Comparison of ENCODE assay signal across 36 cellular contexts in the genomic region with DNA sequence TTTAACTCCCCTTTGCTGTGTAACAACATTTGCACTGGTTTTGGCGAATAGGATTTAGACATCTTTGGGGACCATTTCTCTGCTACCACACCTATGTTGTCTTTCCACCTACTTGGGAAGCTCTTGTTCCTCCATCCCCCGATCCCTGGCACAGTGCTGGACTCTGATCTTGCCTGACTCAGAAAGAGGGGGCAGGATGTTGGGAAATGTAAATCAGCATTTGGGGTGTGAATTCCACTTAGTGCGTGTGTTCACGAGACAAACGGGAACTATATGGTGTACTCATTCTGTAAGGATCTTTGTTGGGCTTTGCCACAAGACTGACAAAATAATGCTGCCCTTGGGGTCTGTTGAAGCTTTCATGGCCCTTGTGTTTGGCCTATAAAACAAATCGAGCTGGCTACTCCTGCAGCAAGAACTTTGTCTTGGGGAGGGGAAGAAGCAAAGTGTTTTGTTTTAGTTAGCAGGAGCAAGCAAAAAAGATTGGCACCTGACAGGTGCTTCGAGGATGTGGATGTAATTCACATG. TPM values are rescaled to one million over a fixed set of nuclear protein-coding genes. Genes with fewer than 3 reads are reported as not detected.
"Had no signal": no experiment of that assay in that cellular context is flagged by ENCODE, and none has a peak within 500 bp of the region (broad histone marks: within the 10 kb centered on the region; RNA-seq: fewer than 3 reads in every experiment).

No MANE protein-coding gene starts in this region.

- H3K4me3 Mint-ChIP-seq: activated B cell treated with CpG ODN at 0.5 μM for 24 hours; activated T-helper 1 cell treated with anti-CD3 and anti-CD28 coated beads, Interleukin-12 subunit alpha, Interleukin-12 subunit beta, Interleukin-2, Interleukin-4 antibody, amounts not matched to agents 30 ng/mL and 10 ng/mL and 1 ng/mL, durations not matched to agents 14 hours and 24 hours and 36 hours; endodermal cell; natural killer cell treated with Interleukin-12 subunit alpha and Interleukin-12 subunit beta and Interleukin-15 and Interleukin-18, amount 100 ng/mL, for 72 hours; stimulated activated naive CD8-positive, alpha-beta T cell treated with anti-CD3 and anti-CD28 coated beads, Interleukin-15, amount 100 ng/mL, for 72 hours; T-cell; T-helper 2 cell treated with Interferon-gamma antibody and Interleukin-4, amounts not matched to agents 5 μg/mL and 100 μg/mL, for 36 hours had no signal

- H3K27me3 ChIP-seq: brain microvascular endothelial cell, esophagus squamous epithelium, gastrocnemius medialis, thyroid gland had no signal

- H3K9me3 Mint-ChIP-seq: activated B cell treated with CpG ODN at 0.5 μM for 24 hours; activated T-helper 1 cell treated with anti-CD3 and anti-CD28 coated beads, Interleukin-12 subunit alpha, Interleukin-12 subunit beta, Interleukin-2, Interleukin-4 antibody, amounts not matched to agents 30 ng/mL and 10 ng/mL and 1 ng/mL, durations not matched to agents 14 hours and 24 hours and 36 hours; endodermal cell; natural killer cell treated with Interleukin-12 subunit alpha and Interleukin-12 subunit beta and Interleukin-15 and Interleukin-18, amount 100 ng/mL, for 72 hours; stimulated activated naive CD8-positive, alpha-beta T cell treated with anti-CD3 and anti-CD28 coated beads, Interleukin-15, amount 100 ng/mL, for 72 hours; T-cell; T-helper 2 cell treated with Interferon-gamma antibody and Interleukin-4, amounts not matched to agents 5 μg/mL and 100 μg/mL, for 36 hours had no signal

- H3K27ac Mint-ChIP-seq: activated B cell treated with CpG ODN at 0.5 μM for 24 hours; activated T-helper 1 cell treated with anti-CD3 and anti-CD28 coated beads, Interleukin-12 subunit alpha, Interleukin-12 subunit beta, Interleukin-2, Interleukin-4 antibody, amounts not matched to agents 30 ng/mL and 10 ng/mL and 1 ng/mL, durations not matched to agents 14 hours and 24 hours and 36 hours; endodermal cell; natural killer cell treated with Interleukin-12 subunit alpha and Interleukin-12 subunit beta and Interleukin-15 and Interleukin-18, amount 100 ng/mL, for 72 hours; progenitor cell of endocrine pancreas; stimulated activated naive CD8-positive, alpha-beta T cell treated with anti-CD3 and anti-CD28 coated beads, Interleukin-15, amount 100 ng/mL, for 72 hours; T-cell; T-helper 2 cell treated with Interferon-gamma antibody and Interleukin-4, amounts not matched to agents 5 μg/mL and 100 μg/mL, for 36 hours had no signal

- FAIRE-seq: astrocyte had no signal

- H3K27ac ChIP-seq: brain microvascular endothelial cell, epithelial cell of prostate, esophagus squamous epithelium, gastrocnemius medialis, skin epidermis, thyroid gland had no signal

- H3K4me1 ChIP-seq: esophagus squamous epithelium, gastrocnemius medialis, thyroid gland had no signal

- H3K4me3 ChIP-seq: esophagus squamous epithelium, gastrocnemius medialis, mucosa of descending colon, skin epidermis, thyroid gland had no signal

- DNase-seq: activated B cell treated with CpG ODN at 0.5 μM for 24 hours; activated CD4-positive, alpha-beta T cell treated with anti-CD3 and anti-CD28 coated beads, Interleukin-2, amount 50 U/mL, for 1 hour; activated gamma-delta T cell; activated naive CD4-positive, alpha-beta T cell treated with anti-CD3 and anti-CD28 coated beads, Interleukin-2, amount 50 U/mL, for 16 hours; activated T-cell treated with anti-CD3 and anti-CD28 coated beads for 4 hours; amniotic stem cell; brain microvascular endothelial cell; central memory CD4-positive, alpha-beta T cell; endodermal cell; esophagus squamous epithelium; gastrocnemius medialis; glutamatergic neuron; islet precursor cell; left cardiac atrium; left ventricle myocardium superior; mucosa of descending colon; retina; stimulated activated CD4-positive, alpha-beta T cell treated with anti-CD3 and anti-CD28 coated beads, Interleukin-12 subunit alpha, Interleukin-12 subunit beta, amount 100 ng/mL, for 4 hours; stimulated activated CD4-positive, alpha-beta T cell treated with anti-CD3 and anti-CD28 coated beads, Interleukin-4, amount 100 ng/mL, for 1 hour; stimulated activated naive CD8-positive, alpha-beta T cell treated with anti-CD3 and anti-CD28 coated beads, Interleukin-15, amount 100 ng/mL, for 72 hours; substantia nigra; T-cell; thyroid gland had no signal

- H3K9me3 ChIP-seq: esophagus squamous epithelium, gastrocnemius medialis, mucosa of descending colon, thyroid gland had no signal

- ATAC-seq: gastrocnemius medialis; left cardiac atrium; left ventricle myocardium superior; mucosa of descending colon; natural killer cell treated with Interleukin-12 subunit alpha and Interleukin-12 subunit beta and Interleukin-15 and Interleukin-18, amount 100 ng/mL, for 72 hours; sciatic nerve; stimulated activated naive CD8-positive, alpha-beta T cell treated with anti-CD3 and anti-CD28 coated beads, Interleukin-15, amount 100 ng/mL, for 72 hours; T-cell had no signal

- H3K4me1 Mint-ChIP-seq: activated B cell treated with CpG ODN at 0.5 μM for 24 hours; endodermal cell; stimulated activated naive CD8-positive, alpha-beta T cell treated with anti-CD3 and anti-CD28 coated beads, Interleukin-15, amount 100 ng/mL, for 72 hours; T-cell had no signal

RNA-seq across cellular contexts. Expression of a gene that starts 28.0 kb away (rescaled TPM):
- total RNA-seq: activated B cell treated with CpG ODN at 0.5 μM for 24 hours; activated T-helper 1 cell treated with anti-CD3 and anti-CD28 coated beads, Interleukin-12 subunit alpha, Interleukin-12 subunit beta, Interleukin-2, Interleukin-4 antibody, amounts not matched to agents 30 ng/mL and 10 ng/mL and 1 ng/mL, durations not matched to agents 14 hours and 24 hours and 36 hours; astrocyte; endodermal cell; esophagus squamous epithelium; gastrocnemius medialis; left cardiac atrium; left ventricle myocardium superior; lung microvascular endothelial cell; mesenteric fat pad; mucosa of descending colon; myocyte; natural killer cell treated with Interleukin-12 subunit alpha and Interleukin-12 subunit beta and Interleukin-15 and Interleukin-18, amount 100 ng/mL, for 72 hours; osteoblast; progenitor cell of endocrine pancreas; sciatic nerve; T-cell; thyroid gland; ureter had no signal

RNA-seq across cellular contexts. Expression of a gene that starts 52.4 kb away (rescaled TPM):
- total RNA-seq: activated B cell treated with CpG ODN at 0.5 μM for 24 hours; astrocyte; endodermal cell; esophagus squamous epithelium; gastrocnemius medialis; left cardiac atrium; left ventricle myocardium superior; lung microvascular endothelial cell; mesenteric fat pad; mucosa of descending colon; myocyte; natural killer cell treated with Interleukin-12 subunit alpha and Interleukin-12 subunit beta and Interleukin-15 and Interleukin-18, amount 100 ng/mL, for 72 hours; osteoblast; progenitor cell of endocrine pancreas; sciatic nerve; thyroid gland; ureter had no signal
